8 cellular contexts compared by ENCODE assay signal in the genomic region with DNA sequence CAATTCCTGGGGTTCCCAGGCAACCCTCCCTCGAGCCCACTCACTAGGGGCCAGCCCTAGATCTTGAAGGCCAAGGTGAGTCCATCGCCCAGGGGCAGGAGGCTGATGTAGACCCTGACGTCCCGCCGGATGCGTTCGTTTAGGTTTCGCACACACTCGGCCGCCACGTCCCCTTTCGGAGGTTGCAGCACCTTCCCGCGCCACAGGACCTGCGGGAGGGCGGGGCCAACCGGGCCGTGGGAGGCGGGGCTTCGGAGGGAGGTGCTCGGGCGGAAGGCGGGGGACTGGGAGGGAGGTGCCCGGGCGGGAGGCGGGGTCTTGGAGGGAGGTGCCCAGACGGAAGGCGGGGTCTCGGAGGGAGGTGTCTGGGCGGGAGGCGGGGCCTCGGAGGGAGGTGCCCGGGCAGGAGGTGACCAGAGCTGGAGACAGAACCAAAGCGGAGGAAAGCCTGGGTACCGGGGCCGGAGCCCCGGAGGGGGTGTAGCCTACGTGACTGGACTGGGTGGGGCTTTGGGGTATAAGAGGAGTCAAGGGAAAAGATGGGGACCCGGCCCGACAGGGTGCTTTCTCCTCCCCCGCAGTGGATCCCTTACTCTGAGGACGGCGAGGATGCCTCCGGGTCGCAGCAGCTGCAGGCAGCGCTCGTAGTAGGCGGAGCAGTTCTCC. TPM values are rescaled to one million over a fixed set of nuclear protein-coding genes. Genes with fewer than 3 reads are reported as not detected.
A peak's percentile ranks its signal among the peaks of the same experiment; 100 is the strongest.
DNase-seq lines count a peak whose midpoint lies in the region; ATAC-seq, FAIRE-seq and TF ChIP-seq lines count a peak whose summit lies in the region.

No MANE protein-coding gene starts in this region.

- peak; percentile 43 for ATAC-seq in HG02840 (IDR thresholded peaks at IDR 0.05; ENCODE audit: low FRiP score, unreplicated experiment)

- H3K4me3 ChIP-seq in iPS-11a (ENCODE audit: low read depth, low read length) (peak overlapping the region; percentile 62), skeletal muscle cell (ENCODE audit: low read depth, low read length) (peak overlapping the region; percentile 63)

- peaks cover 3% of the 10 kb centered on the region for H3K27me3 Mint-ChIP-seq in brain

- H3K9me3 Mint-ChIP-seq in brain = peaks cover 0 to 7% (median 0%) of the 10 kb centered on the region in 5 experiments

- H3K27ac Mint-ChIP-seq in brain = peak overlapping the region in 2 of 5 experiments; percentile 75 to 87

- DNase-seq in GM12892 (ENCODE audit: insufficient read length) = peak; percentile 88
- peak; percentile 79 to 80 for DNase-seq in NCI-H1930 (lab: John Stamatoyannopoulos, UW)
- DNase-seq in UCSD-AML1 (lab: John Stamatoyannopoulos, UW; ENCODE audit: unreplicated experiment) = peak; percentile 25
- peak; percentile 48 for DNase-seq in skeletal muscle cell (ENCODE audit: low read depth)
- DNase-seq in NCI-H1694 treated with DMSO at 0.1 percent for 48 hours (lab: John Stamatoyannopoulos, UW) = no peak

- TF ChIP-seq POLR2A in GM12892 (IDR thresholded peaks at IDR 0.05; ENCODE audit: low read depth, low read length) = no peak

- peak; percentile 90 for FAIRE-seq in GM12892 (lab: Jason Lieb, UNC)

- H3K36me3 Mint-ChIP-seq in brain = peaks cover 30% of the 10 kb centered on the region

- no peak for TF ChIP-seq CTCF in brain (conservative IDR thresholded peaks at IDR 0.05)

- peaks cover 30% of the 10 kb centered on the region for H3K4me1 Mint-ChIP-seq in brain

- H3K4me3 Mint-ChIP-seq in brain = peak overlapping the region; percentile 39 to 80 (median 74)

RNA-seq across cellular contexts. Expression of gene COMTD1, which starts 1.6 kb away (rescaled TPM):
- polyA plus RNA-seq in GM12892 (2012; ENCODE audit: missing spikeins) = 10.5 TPM
- 10.9 TPM for polyA plus RNA-seq in brain (ENCODE audit: insufficient read depth, low read depth, low replicate concordance)

RNA-seq across cellular contexts. Expression of gene VDAC2, which starts 23.6 kb away (rescaled TPM):
- 239 TPM for polyA plus RNA-seq in GM12892 (2012; ENCODE audit: missing spikeins)
- 234 TPM for polyA plus RNA-seq in brain (ENCODE audit: insufficient read depth, low read depth, low replicate concordance)
